ENCODE assay signal across 8 cellular contexts in the genomic region with DNA sequence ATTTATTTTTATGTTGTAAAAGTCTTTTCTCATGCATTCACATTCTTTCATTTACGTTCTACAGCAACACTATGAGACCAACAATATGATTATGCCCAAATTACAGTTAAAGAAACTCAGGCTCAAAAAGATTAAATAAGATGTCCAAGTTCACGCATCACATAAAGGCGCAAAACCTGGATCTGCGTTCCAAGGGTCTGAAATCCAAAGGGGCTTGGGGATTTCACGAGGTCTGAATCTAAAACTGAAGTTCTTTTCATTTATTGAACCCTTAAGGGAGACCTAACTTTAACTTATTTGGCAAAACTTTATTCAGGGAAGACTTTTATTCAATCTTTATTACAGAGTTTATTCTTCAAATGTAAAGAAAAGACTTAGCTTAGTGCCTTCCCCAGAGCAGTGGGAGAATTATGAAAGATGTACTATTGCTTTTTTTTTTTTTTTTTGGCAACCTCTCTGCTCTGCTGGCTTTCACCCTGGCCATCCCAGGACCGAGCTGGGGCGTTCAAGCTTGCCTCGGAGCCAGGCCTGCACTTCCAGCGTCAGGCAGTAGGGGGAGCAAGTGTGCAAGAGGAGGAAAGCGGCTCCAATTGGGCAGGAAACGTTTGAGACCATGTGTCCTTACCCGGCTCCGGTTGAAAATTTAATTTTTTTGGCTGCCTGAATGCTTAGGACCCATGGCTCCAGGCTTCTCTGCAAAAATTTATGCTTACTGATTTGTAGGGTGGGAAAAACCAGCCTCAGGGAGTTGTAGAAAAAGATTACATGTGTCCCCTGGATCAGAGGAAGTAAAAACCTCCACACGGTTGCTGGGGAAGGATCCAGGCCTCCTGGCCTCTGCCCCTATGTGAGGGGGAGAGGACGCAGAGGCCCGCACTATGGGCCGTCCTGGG.
A peak's percentile ranks its signal among the peaks of the same experiment; 100 is the strongest.
DNase-seq lines count a peak whose midpoint lies in the region; ATAC-seq and TF ChIP-seq lines count a peak whose summit lies in the region.

No MANE protein-coding gene starts in this region.

- peak; percentile 48 for ATAC-seq in GM19438 (IDR thresholded peaks at IDR 0.05; ENCODE audit: low read depth, unreplicated experiment)

- no peaks in the 10 kb centered on the region for H3K27me3 ChIP-seq in BE2C
- no peaks in the 10 kb centered on the region for H3K27me3 ChIP-seq in effector memory CD4-positive, alpha-beta T cell (replicated peaks; ENCODE audit: control insufficient read depth, insufficient read depth, low read length, poor library complexity, severe bottlenecking)

- 40 to 43% methylated on average over 13 to 16 of the region's 17 CpGs for WGBS in mesodermal cell (ENCODE audit: insufficient coverage in 2 of 2), 2 experiments

- peak; percentile 90 for DNase-seq in BE2C
- DNase-seq in HS-5 (ENCODE audit: low read depth): peak; percentile 59
- DNase-seq in NK-92 treated with Interleukin-12 subunit alpha and Interleukin-12 subunit beta, amount 100 ng/mL, for 24 hours (lab: John Stamatoyannopoulos, UW): peak; percentile 79
- peak; percentile 77 to 86 for DNase-seq in activated CD8-positive, alpha-beta memory T cell treated with anti-CD3 and anti-CD28 coated beads for 4 hours (ENCODE audit: low read depth in 2 of 2)
- DNase-seq in effector memory CD4-positive, alpha-beta T cell: peak; percentile 71 to 79 (median 74)
- DNase-seq in stimulated activated CD8-positive, alpha-beta memory T cell treated with anti-CD3 and anti-CD28 coated beads, Interleukin-12 subunit alpha, Interleukin-12 subunit beta, amount 100 ng/mL, for 4 hours (ENCODE audit: low read depth): peak; percentile 73

- H3K4me3 ChIP-seq in BE2C (ENCODE audit: low read depth, low read length): peak overlapping the region; percentile 51
- peak overlapping the region; percentile 37 for H3K4me3 ChIP-seq in effector memory CD4-positive, alpha-beta T cell (ENCODE audit: insufficient read depth, low read depth, low read length, poor library complexity, severe bottlenecking)
- H3K4me3 ChIP-seq in mesodermal cell (ENCODE audit: extremely low read depth, insufficient read depth, low read length, poor library complexity, severe bottlenecking): no peak overlapping the region

- H3K4me1 ChIP-seq in BE2C (peaks cover 15% of the 10 kb centered on the region), mesodermal cell (ENCODE audit: control insufficient read depth, insufficient read depth, low read length, poor library complexity, severe bottlenecking) (peaks cover 13% of the 10 kb centered on the region)
- H3K4me1 ChIP-seq in effector memory CD4-positive, alpha-beta T cell (ENCODE audit: control insufficient read depth, insufficient read depth, low read length, poor library complexity, severe bottlenecking): peaks cover 20% of the 10 kb centered on the region

- peak; percentile 99 for TF ChIP-seq CTCF in BE2C (IDR thresholded peaks at IDR 0.05; ENCODE audit: low read depth, low read length)

- H3K9me3 ChIP-seq in BE2C (no peaks in the 10 kb centered on the region), mesodermal cell (ENCODE audit: control insufficient read depth, low read length) (no peaks in the 10 kb centered on the region)
- no peaks in the 10 kb centered on the region for H3K9me3 ChIP-seq in effector memory CD4-positive, alpha-beta T cell (ENCODE audit: control insufficient read depth, low read length)

- H3K27ac ChIP-seq in effector memory CD4-positive, alpha-beta T cell (ENCODE audit: insufficient read depth, low read length, poor library complexity, severe bottlenecking): peak overlapping the region; percentile 69
- H3K27ac ChIP-seq in mesodermal cell (ENCODE audit: low read depth, low read length, severe bottlenecking): peak overlapping the region; percentile 83

- H3K36me3 ChIP-seq in BE2C: no peaks in the 10 kb centered on the region
- H3K36me3 ChIP-seq in effector memory CD4-positive, alpha-beta T cell (ENCODE audit: control insufficient read depth, insufficient read depth, low read length): no peaks in the 10 kb centered on the region
- no peaks in the 10 kb centered on the region for H3K36me3 ChIP-seq in mesodermal cell (ENCODE audit: control insufficient read depth, insufficient read depth, low read length)
